In the genomic region with DNA sequence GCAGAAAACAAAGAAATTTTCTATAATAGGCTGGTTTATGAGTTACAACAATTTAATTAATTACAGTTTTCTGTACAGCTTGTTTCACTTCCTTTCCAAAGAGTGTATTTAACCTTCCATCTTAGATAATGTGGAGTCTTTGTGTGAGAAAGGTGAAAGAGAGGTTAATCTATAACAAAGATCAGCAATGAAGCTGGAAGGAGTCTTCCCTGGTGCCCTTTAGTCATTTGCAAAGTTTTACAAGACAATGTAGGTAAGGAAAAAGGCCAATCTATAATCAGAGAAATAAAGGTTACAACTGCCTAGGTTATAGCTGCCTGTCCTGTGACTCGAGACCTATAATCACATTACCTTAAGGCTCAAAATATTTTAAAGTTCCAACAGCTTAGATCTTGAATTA, we compare ENCODE assay signal across 24 cellular contexts.
DNase-seq lines count a peak whose midpoint lies in the region; ATAC-seq, FAIRE-seq and TF ChIP-seq lines count a peak whose summit lies in the region.
"Had no signal": no experiment of that assay in that cellular context is flagged by ENCODE, and none has a peak within 500 bp of the region (broad histone marks: within the 10 kb centered on the region; RNA-seq: fewer than 3 reads in every experiment).

No MANE protein-coding gene starts in this region.

- POLR2A ChIA-PET in A549 (lab: Yijun Ruan, JAX), result no interaction called here

- no peak overlapping the region for H3K4me2 ChIP-seq in A549
- H3K4me2 ChIP-seq: BLaER1 treated with 17β-estradiol and CSF1 and Interleukin-3, amounts not matched to agents 10 nM and 100 nM had no signal

- intact Hi-C loops in colonic mucosa (cut with DNase I) (no loop called here), mucosa of descending colon (cut with DNase I, micrococcal nuclease) (no loop called here), transverse colon (cut with DNase I; ENCODE audit: low total_unique reads) (no loop called here)

- TF ChIP-seq POLR2A in A549 (IDR thresholded peaks at IDR 0.05; ENCODE audit: low read length) (no peak), transverse colon (IDR thresholded peaks at IDR 0.05) (no peak)

- TF ChIP-seq EP300 in A549 (IDR thresholded peaks at IDR 0.05) (no peak), transverse colon (IDR thresholded peaks at IDR 0.05; ENCODE audit: low read depth) (no peak)

- no peak for DNase-seq in A549 (ENCODE audit: low read depth in 1 of 2, low spot score in 1 of 2)
- DNase-seq in colonic mucosa, result no peak
- DNase-seq in mucosa of descending colon, result no peak
- no peak for DNase-seq in transverse colon
- DNase-seq in NCI-H82 (lab: John Stamatoyannopoulos, UW), result no peak
- no peak for DNase-seq in HAP-1 (ENCODE audit: low spot score in 2 of 2)
- DNase-seq in activated CD4-positive, alpha-beta T cell treated with anti-CD3 and anti-CD28 coated beads for 4 hours, result no peak
- DNase-seq: ACHN; AML-193; BE2C; CD4-positive, alpha-beta T cell; CD8-positive, alpha-beta memory T cell; DMS 273 treated with DMSO at 0.1 percent for 48 hours; DMS79; EL; GDM1; GOT3; HCEC 1CT had no signal

- H3K9me3 ChIP-seq in A549 (no peaks in the 10 kb centered on the region), colonic mucosa (no peaks in the 10 kb centered on the region), mucosa of descending colon (no peaks in the 10 kb centered on the region), transverse colon (no peaks in the 10 kb centered on the region), HAP-1 (no peaks in the 10 kb centered on the region)
- H3K9me3 ChIP-seq: BE2C; BLaER1 treated with 17β-estradiol and CSF1 and Interleukin-3, amounts not matched to agents 10 nM and 100 nM had no signal

- no peak for TF ChIP-seq CTCF in A549 (IDR thresholded peaks at IDR 0.05)
- TF ChIP-seq CTCF in colonic mucosa (IDR thresholded peaks at IDR 0.05), result no peak
- no peak for TF ChIP-seq CTCF in mucosa of descending colon (IDR thresholded peaks at IDR 0.05)
- no peak for TF ChIP-seq CTCF in transverse colon (IDR thresholded peaks at IDR 0.05)

- no peak overlapping the region for H3K9ac ChIP-seq in colonic mucosa (ENCODE audit: low read depth in 2 of 2, low read length in 2 of 2)
- H3K9ac ChIP-seq: BLaER1 treated with 17β-estradiol and CSF1 and Interleukin-3, amounts not matched to agents 10 nM and 100 nM had no signal

- TF ChIP-seq RAD21 in A549 (conservative IDR thresholded peaks at IDR 0.05 in 1 of 2, IDR thresholded peaks at IDR 0.05 in 1 of 2), result no peak

- H3K27ac ChIP-seq in A549, result no peak overlapping the region
- H3K27ac ChIP-seq in colonic mucosa, result peak overlapping the region; percentile 76
- H3K27ac ChIP-seq in transverse colon, result peak overlapping the region; percentile 61 to 74 (median 71)
- H3K27ac ChIP-seq: 22Rv1; BLaER1 treated with 17β-estradiol and CSF1 and Interleukin-3, amounts not matched to agents 10 nM and 100 nM had no signal

- in situ Hi-C loops in transverse colon (cut with MboI; ENCODE audit: low pct_ligation_motif_present in 1 of 4, low pct_unique_long_range_greater_than_20kb in 1 of 4, low sequenced_read_pairs in 3 of 4), result no loop called here
- in situ Hi-C loops in HAP-1 (cut with MboI; ENCODE audit: low sequenced_read_pairs), result no loop called here

- WGBS in A549 (ENCODE audit: missing lambda C conversion rate), result 3% methylated on average over 1 of the region's 1 CpG
- WGBS in transverse colon (ENCODE audit: low coverage in 1 of 2), 2 donors, result 22 to 58% methylated on average over 1 of the region's 1 CpG

- peak; percentile 88 for FAIRE-seq in A549 (lab: Jason Lieb, UNC)
- FAIRE-seq: A204.1, D721Med, GM12878, H54 had no signal

- CTCF ChIA-PET in A549 (lab: Yijun Ruan, JAX), result interaction anchor here (0.8 kb wide), 1 partner anchor 14 kb away, joined by 3 read pairs; no protein-coding TSS in a partner anchor

- H3K4me1 ChIP-seq in A549 (no peaks in the 10 kb centered on the region), colonic mucosa (no peaks in the 10 kb centered on the region), mucosa of descending colon (ENCODE audit: low read depth) (peaks cover 5% of the 10 kb centered on the region), transverse colon (peaks cover 0 to 32% (median 13%) of the 10 kb centered on the region in 4 donors), HAP-1 (no peaks in the 10 kb centered on the region)
- H3K4me1 ChIP-seq: BE2C had no signal

- ATAC-seq in A549 (no peak), mucosa of descending colon (peak; percentile 88)
- ATAC-seq: GM12878 had no signal

- H3K27me3 ChIP-seq in colonic mucosa (no peaks in the 10 kb centered on the region), transverse colon (no peaks in the 10 kb centered on the region), HAP-1 (ENCODE audit: low read depth) (no peaks in the 10 kb centered on the region)
- H3K27me3 ChIP-seq: BE2C; BLaER1 treated with 17β-estradiol and CSF1 and Interleukin-3, amounts not matched to agents 10 nM and 100 nM had no signal

- no peak overlapping the region for H3K4me3 ChIP-seq in A549
- H3K4me3 ChIP-seq in colonic mucosa, result no peak overlapping the region
- H3K4me3 ChIP-seq in mucosa of descending colon, result no peak overlapping the region
- H3K4me3 ChIP-seq in transverse colon, result no peak overlapping the region
- no peak overlapping the region for H3K4me3 ChIP-seq in HAP-1
- H3K4me3 ChIP-seq: BLaER1 treated with 17β-estradiol and CSF1 and Interleukin-3, amounts not matched to agents 10 nM and 100 nM; GM12878 had no signal

- no peaks in the 10 kb centered on the region for H3K36me3 ChIP-seq in colonic mucosa
- no peaks in the 10 kb centered on the region for H3K36me3 ChIP-seq in mucosa of descending colon (ENCODE audit: low read depth)
- H3K36me3 ChIP-seq in transverse colon, result no peaks in the 10 kb centered on the region
- H3K36me3 ChIP-seq in HAP-1 (replicated peaks), result no peaks in the 10 kb centered on the region
- H3K36me3 ChIP-seq: BE2C; BLaER1 treated with 17β-estradiol and CSF1 and Interleukin-3, amounts not matched to agents 10 nM and 100 nM had no signal

TF ChIP-seq in A549, 52 proteins besides CTCF, POLR2A, EP300 and RAD21:
- TF ChIP-seq CEBPB (IDR thresholded peaks at IDR 0.05) (no peak), RFX5 (IDR thresholded peaks at IDR 0.05) (no peak), RCOR1 (IDR thresholded peaks at IDR 0.05; ENCODE audit: low read depth, low read length) (no peak), MAFK (IDR thresholded peaks at IDR 0.05; ENCODE audit: partially characterized antibody) (no peak), ZSCAN20 (CRISPR knock-in tag; IDR thresholded peaks at IDR 0.05) (no peak), CHD2 (IDR thresholded peaks at IDR 0.05; ENCODE audit: low read length, partially characterized antibody) (no peak), TP53 (CRISPR knock-in tag; IDR thresholded peaks at IDR 0.05) (no peak), MYC (IDR thresholded peaks at IDR 0.05; ENCODE audit: borderline replicate concordance, low read length) (no peak), RNF2 (IDR thresholded peaks at IDR 0.05; ENCODE audit: borderline replicate concordance, low read depth) (no peak), TFCP2L1 (CRISPR knock-in tag; IDR thresholded peaks at IDR 0.05) (no peak), MAZ (IDR thresholded peaks at IDR 0.05; ENCODE audit: borderline replicate concordance, low read depth, low read length) (no peak), HDAC2 (IDR thresholded peaks at IDR 0.05) (no peak), SMC3 (IDR thresholded peaks at IDR 0.05) (no peak), HOXA7 (CRISPR knock-in tag; IDR thresholded peaks at IDR 0.05) (no peak), KDM1A (IDR thresholded peaks at IDR 0.05; ENCODE audit: low read depth) (no peak), RARB (CRISPR knock-in tag; IDR thresholded peaks at IDR 0.05) (no peak), PHF8 (IDR thresholded peaks at IDR 0.05; ENCODE audit: borderline replicate concordance, low read depth) (no peak)
- TF ChIP-seq, protein P1, sequence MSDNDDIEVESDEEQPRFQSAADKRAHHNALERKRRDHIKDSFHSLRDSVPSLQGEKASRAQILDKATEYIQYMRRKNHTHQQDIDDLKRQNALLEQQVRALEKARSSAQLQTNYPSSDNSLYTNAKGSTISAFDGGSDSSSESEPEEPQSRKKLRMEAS (IDR thresholded peaks at IDR 0.05), result no peak
- TF ChIP-seq, protein P2, sequence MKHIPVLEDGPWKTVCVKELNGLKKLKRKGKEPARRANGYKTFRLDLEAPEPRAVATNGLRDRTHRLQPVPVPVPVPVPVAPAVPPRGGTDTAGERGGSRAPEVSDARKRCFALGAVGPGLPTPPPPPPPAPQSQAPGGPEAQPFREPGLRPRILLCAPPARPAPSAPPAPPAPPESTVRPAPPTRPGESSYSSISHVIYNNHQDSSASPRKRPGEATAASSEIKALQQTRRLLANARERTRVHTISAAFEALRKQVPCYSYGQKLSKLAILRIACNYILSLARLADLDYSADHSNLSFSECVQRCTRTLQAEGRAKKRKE (CRISPR knock-in tag; IDR thresholded peaks at IDR 0.05; ENCODE audit: low read depth), result no peak
- TF ChIP-seq, protein P3, sequence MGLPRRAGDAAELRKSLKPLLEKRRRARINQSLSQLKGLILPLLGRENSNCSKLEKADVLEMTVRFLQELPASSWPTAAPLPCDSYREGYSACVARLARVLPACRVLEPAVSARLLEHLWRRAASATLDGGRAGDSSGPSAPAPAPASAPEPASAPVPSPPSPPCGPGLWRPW (IDR thresholded peaks at IDR 0.05), result no peak

Comparison
In these comparisons a context has a peak if more than half of its experiments do, and no peak if none do; other contexts are left out.
1. H3K27ac ChIP-seq: peak in colonic mucosa (single experiment) and transverse colon (4 of 4); none in A549 (0 of 2).